ENCODE assay signal across 15 cellular contexts in the genomic region with DNA sequence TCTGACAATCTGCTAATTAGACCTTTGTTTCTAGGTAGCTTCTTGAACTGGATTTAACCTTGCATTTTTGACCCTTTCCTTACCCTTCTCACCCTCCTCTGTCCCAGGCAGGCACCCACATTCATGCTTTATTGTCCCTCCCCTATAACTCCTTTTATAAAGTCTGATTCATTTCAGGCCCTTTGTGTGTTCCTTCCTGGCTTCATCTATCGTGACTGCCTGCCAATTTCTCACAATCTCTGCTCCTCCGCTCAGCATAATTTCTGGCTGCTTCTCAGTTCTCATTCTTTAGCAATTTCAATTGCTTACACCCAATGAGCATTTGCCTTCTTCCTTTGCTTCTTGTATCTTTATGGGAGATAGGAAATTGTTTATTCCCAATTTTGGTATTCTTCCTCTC.
DNase-seq lines count a peak whose midpoint lies in the region; ATAC-seq and TF ChIP-seq lines count a peak whose summit lies in the region.
"Had no signal": no experiment of that assay in that cellular context is flagged by ENCODE, and none has a peak within 500 bp of the region (broad histone marks: within the 10 kb centered on the region; RNA-seq: fewer than 3 reads in every experiment).

No MANE protein-coding gene starts in this region.

- no peak overlapping the region for H3K27ac Mint-ChIP-seq in GM23338
- H3K27ac Mint-ChIP-seq: stimulated activated naive CD8-positive, alpha-beta T cell treated with anti-CD3 and anti-CD28 coated beads, Interleukin-15, amount 100 ng/mL, for 72 hours had no signal

- TF ChIP-seq CTCF in GM23338 (conservative IDR thresholded peaks at IDR 0.05; ENCODE audit: low read depth in 2 of 2): no peak
- no peak for TF ChIP-seq CTCF in choroid plexus epithelial cell (conservative IDR thresholded peaks at IDR 0.05; ENCODE audit: low read depth, low read length)
- no peak for TF ChIP-seq CTCF in heart left ventricle (IDR thresholded peaks at IDR 0.05)
- TF ChIP-seq CTCF in GM13976 (IDR thresholded peaks at IDR 0.05; ENCODE audit: borderline replicate concordance, control extremely low read depth, extremely low read depth, insufficient read depth, missing control alignments): no peak

- intact Hi-C loops in heart left ventricle (cut with DNase I): loop anchor here in 1 of 10 donors (10.0 kb wide), 1 partner anchor 932 kb away; no protein-coding TSS in a partner anchor

- H3K27me3 ChIP-seq in GM23338 (ENCODE audit: insufficient read depth): no peaks in the 10 kb centered on the region
- H3K27me3 ChIP-seq in heart left ventricle: no peaks in the 10 kb centered on the region
- H3K27me3 ChIP-seq: dorsolateral prefrontal cortex had no signal

- in situ Hi-C loops in GM13976 (cut with MboI; ENCODE audit: low sequenced_read_pairs, unreplicated experiment): no loop called here

- H3K4me3 ChIP-seq in GM23338 (no peak overlapping the region), choroid plexus epithelial cell (ENCODE audit: low read depth, low read length) (no peak overlapping the region), heart left ventricle (no peak overlapping the region)
- H3K4me3 ChIP-seq: dorsolateral prefrontal cortex, mucosa of descending colon had no signal

- H3K27me3 Mint-ChIP-seq in GM23338 (ENCODE audit: insufficient read depth, low read depth, poor library complexity): no peaks in the 10 kb centered on the region

- no peak for DNase-seq in GM23338 (ENCODE audit: low spot score)
- DNase-seq in choroid plexus epithelial cell (ENCODE audit: low read depth): peak; percentile 53
- DNase-seq in heart left ventricle: peak in 2 of 5 donors; percentile 15 to 39
- DNase-seq in putamen (ENCODE audit: low spot score): peak; percentile 54
- no peak for DNase-seq in GM13976 (ENCODE audit: low spot score)
- no peak for DNase-seq in activated CD4-positive, alpha-beta T cell treated with anti-CD3 and anti-CD28 coated beads for 1 hour
- DNase-seq in NCI-H128 (lab: John Stamatoyannopoulos, UW; ENCODE audit: unreplicated experiment): no peak
- DNase-seq in iPS-NIHi7 (ENCODE audit: extremely low spot score): no peak
- DNase-seq: activated CD4-positive, CD25-positive, alpha-beta regulatory T cell treated with anti-CD3 and anti-CD28 coated beads, Interleukin-2, amount 50 U/mL, for 72 hours; Karpas-422; mucosa of descending colon; NCI-H2029 treated with DMSO at 0.1 percent for 48 hours; stimulated activated naive CD8-positive, alpha-beta T cell treated with anti-CD3 and anti-CD28 coated beads, Interleukin-15, amount 100 ng/mL, for 72 hours; SW 1271 had no signal

- no peaks in the 10 kb centered on the region for H3K9me3 ChIP-seq in heart left ventricle
- H3K9me3 ChIP-seq: mucosa of descending colon had no signal

- H3F3A ChIP-seq in GM23338 (replicated peaks; ENCODE audit: low read depth): no peaks in the 10 kb centered on the region

- no peaks in the 10 kb centered on the region; the same call in 1 of the 3 replicates for H3K36me3 Mint-ChIP-seq in GM23338 (ENCODE audit: low read depth)

- no peaks in the 10 kb centered on the region for H3K79me2 ChIP-seq in GM23338 (replicated peaks; ENCODE audit: insufficient read depth)

- H4K20me1 ChIP-seq in GM23338 (replicated peaks; ENCODE audit: insufficient read depth): no peaks in the 10 kb centered on the region

- H3K4me3 Mint-ChIP-seq in GM23338: no peak overlapping the region
- H3K4me3 Mint-ChIP-seq: stimulated activated naive CD8-positive, alpha-beta T cell treated with anti-CD3 and anti-CD28 coated beads, Interleukin-15, amount 100 ng/mL, for 72 hours had no signal

- H3K4me1 ChIP-seq in GM23338 (ENCODE audit: insufficient read depth) (no peaks in the 10 kb centered on the region), heart left ventricle (peaks cover 0 to 13% (median 2%) of the 10 kb centered on the region in 12 donors)

- TF ChIP-seq POLR2A in heart left ventricle (IDR thresholded peaks at IDR 0.05): no peak

- no peaks in the 10 kb centered on the region; the same call in 1 of the 2 replicates for H3K9me2 ChIP-seq in GM23338 (ENCODE audit: insufficient read depth)

- H2AFZ ChIP-seq in GM23338: peak overlapping the region; percentile 69

- peaks cover 8% of the 10 kb centered on the region; the same call in 1 of the 3 replicates for H3K4me1 Mint-ChIP-seq in GM23338
- H3K4me1 Mint-ChIP-seq: stimulated activated naive CD8-positive, alpha-beta T cell treated with anti-CD3 and anti-CD28 coated beads, Interleukin-15, amount 100 ng/mL, for 72 hours had no signal

- 13 to 25% (median 18%) methylated on average over 2 of the region's 2 CpGs for WGBS in heart left ventricle, 4 donors

- H3K27ac ChIP-seq in GM23338 (ENCODE audit: low read depth): no peak overlapping the region
- H3K27ac ChIP-seq in heart left ventricle: no peak overlapping the region

- no peaks in the 10 kb centered on the region for H3K9me3 Mint-ChIP-seq in GM23338
- H3K9me3 Mint-ChIP-seq: stimulated activated naive CD8-positive, alpha-beta T cell treated with anti-CD3 and anti-CD28 coated beads, Interleukin-15, amount 100 ng/mL, for 72 hours had no signal

- no peak for ATAC-seq in GM23338
- peak in 3 of 4 donors; percentile 46 to 65 (median 56) for ATAC-seq in heart left ventricle
- ATAC-seq: mucosa of descending colon; stimulated activated naive CD8-positive, alpha-beta T cell treated with anti-CD3 and anti-CD28 coated beads, Interleukin-15, amount 100 ng/mL, for 72 hours had no signal

- H3K36me3 ChIP-seq in GM23338 (ENCODE audit: insufficient read depth): no peaks in the 10 kb centered on the region
- no peaks in the 10 kb centered on the region for H3K36me3 ChIP-seq in heart left ventricle

- no peak overlapping the region for H3K4me2 ChIP-seq in GM23338

TF ChIP-seq in GM23338, 12 proteins besides CTCF, POLR2A, EP300 and RAD21:
- TF ChIP-seq STAT1 (IDR thresholded peaks at IDR 0.05; ENCODE audit: unreplicated experiment) (no peak), POLR2AphosphoS5 (IDR thresholded peaks at IDR 0.05; ENCODE audit: low read depth) (no peak), CREB1 (CRISPR knock-in tag; IDR thresholded peaks at IDR 0.05; ENCODE audit: low read depth) (no peak), ZNF331 (CRISPR knock-in tag; IDR thresholded peaks at IDR 0.05; ENCODE audit: low read depth) (no peak), EZH2 (IDR thresholded peaks at IDR 0.05; ENCODE audit: low read depth, unreplicated experiment) (no peak)
- TF ChIP-seq, protein P1, sequence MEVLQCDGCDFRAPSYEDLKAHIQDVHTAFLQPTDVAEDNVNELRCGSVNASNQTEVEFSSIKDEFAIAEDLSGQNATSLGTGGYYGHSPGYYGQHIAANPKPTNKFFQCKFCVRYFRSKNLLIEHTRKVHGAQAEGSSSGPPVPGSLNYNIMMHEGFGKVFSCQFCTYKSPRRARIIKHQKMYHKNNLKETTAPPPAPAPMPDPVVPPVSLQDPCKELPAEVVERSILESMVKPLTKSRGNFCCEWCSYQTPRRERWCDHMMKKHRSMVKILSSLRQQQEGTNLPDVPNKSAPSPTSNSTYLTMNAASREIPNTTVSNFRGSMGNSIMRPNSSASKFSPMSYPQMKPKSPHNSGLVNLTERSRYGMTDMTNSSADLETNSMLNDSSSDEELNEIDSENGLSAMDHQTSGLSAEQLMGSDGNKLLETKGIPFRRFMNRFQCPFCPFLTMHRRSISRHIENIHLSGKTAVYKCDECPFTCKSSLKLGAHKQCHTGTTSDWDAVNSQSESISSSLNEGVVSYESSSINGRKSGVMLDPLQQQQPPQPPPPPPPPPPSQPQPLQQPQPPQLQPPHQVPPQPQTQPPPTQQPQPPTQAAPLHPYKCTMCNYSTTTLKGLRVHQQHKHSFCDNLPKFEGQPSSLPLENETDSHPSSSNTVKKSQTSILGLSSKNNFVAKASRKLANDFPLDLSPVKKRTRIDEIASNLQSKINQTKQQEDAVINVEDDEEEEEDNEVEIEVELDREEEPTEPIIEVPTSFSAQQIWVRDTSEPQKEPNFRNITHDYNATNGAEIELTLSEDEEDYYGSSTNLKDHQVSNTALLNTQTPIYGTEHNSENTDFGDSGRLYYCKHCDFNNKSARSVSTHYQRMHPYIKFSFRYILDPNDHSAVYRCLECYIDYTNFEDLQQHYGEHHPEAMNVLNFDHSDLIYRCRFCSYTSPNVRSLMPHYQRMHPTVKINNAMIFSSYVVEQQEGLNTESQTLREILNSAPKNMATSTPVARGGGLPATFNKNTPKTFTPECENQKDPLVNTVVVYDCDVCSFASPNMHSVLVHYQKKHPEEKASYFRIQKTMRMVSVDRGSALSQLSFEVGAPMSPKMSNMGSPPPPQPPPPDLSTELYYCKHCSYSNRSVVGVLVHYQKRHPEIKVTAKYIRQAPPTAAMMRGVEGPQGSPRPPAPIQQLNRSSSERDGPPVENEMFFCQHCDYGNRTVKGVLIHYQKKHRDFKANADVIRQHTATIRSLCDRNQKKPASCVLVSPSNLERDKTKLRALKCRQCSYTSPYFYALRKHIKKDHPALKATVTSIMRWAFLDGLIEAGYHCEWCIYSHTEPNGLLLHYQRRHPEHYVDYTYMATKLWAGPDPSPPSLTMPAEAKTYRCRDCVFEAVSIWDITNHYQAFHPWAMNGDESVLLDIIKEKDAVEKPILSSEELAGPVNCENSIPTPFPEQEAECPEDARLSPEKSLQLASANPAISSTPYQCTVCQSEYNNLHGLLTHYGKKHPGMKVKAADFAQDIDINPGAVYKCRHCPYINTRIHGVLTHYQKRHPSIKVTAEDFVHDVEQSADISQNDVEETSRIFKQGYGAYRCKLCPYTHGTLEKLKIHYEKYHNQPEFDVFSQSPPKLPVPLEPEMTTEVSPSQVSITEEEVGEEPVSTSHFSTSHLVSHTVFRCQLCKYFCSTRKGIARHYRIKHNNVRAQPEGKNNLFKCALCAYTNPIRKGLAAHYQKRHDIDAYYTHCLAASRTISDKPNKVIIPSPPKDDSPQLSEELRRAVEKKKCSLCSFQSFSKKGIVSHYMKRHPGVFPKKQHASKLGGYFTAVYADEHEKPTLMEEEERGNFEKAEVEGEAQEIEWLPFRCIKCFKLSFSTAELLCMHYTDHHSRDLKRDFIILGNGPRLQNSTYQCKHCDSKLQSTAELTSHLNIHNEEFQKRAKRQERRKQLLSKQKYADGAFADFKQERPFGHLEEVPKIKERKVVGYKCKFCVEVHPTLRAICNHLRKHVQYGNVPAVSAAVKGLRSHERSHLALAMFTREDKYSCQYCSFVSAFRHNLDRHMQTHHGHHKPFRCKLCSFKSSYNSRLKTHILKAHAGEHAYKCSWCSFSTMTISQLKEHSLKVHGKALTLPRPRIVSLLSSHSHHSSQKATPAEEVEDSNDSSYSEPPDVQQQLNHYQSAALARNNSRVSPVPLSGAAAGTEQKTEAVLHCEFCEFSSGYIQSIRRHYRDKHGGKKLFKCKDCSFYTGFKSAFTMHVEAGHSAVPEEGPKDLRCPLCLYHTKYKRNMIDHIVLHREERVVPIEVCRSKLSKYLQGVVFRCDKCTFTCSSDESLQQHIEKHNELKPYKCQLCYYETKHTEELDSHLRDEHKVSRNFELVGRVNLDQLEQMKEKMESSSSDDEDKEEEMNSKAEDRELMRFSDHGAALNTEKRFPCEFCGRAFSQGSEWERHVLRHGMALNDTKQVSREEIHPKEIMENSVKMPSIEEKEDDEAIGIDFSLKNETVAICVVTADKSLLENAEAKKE (CRISPR knock-in tag; IDR thresholded peaks at IDR 0.05): no peak

Comparison
In these comparisons a context has a peak if more than half of its experiments do, and no peak if none do; other contexts are left out.
1. DNase-seq: peak in choroid plexus epithelial cell (single experiment) and putamen (single experiment); none in GM23338 (single experiment), GM13976 (single experiment), activated CD4-positive, alpha-beta T cell treated with anti-CD3 and anti-CD28 coated beads for 1 hour (single experiment), NCI-H128 (single experiment) and iPS-NIHi7 (single experiment).